26 cellular contexts compared by ENCODE assay signal in the genomic region with DNA sequence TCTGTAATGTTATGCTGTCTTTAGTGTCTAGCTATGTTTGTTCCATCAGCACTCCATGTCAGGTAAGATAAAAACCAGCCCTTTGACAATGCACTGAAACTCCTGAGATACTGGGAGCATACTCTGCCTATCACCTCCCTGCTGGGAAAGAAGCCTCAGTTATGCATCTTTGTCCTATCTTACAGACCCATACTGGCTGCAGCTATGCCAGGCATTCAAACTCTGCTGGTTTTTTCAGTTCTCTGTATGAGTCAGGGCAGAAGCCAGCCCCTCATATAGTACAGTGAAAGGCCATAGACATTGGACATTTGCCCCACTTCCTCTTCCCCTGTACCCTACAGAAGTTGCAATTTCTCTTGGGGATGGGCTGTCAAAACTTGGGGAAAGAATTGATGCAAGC.
"Had no signal": no experiment of that assay in that cellular context is flagged by ENCODE, and none has a peak within 500 bp of the region (broad histone marks: within the 10 kb centered on the region; RNA-seq: fewer than 3 reads in every experiment).

No MANE protein-coding gene starts in this region.

- H3K4me1 ChIP-seq: heart left ventricle, left lung, lower lobe of right lung, neural progenitor cell, right atrium auricular region, right lobe of liver, stomach, testis, thyroid gland, transverse colon, upper lobe of right lung had no signal

- H3K27me3 ChIP-seq: heart left ventricle, left lung, neural progenitor cell, ovary, right atrium auricular region, right lobe of liver, stomach, testis, thyroid gland, transverse colon, upper lobe of right lung had no signal

- H3K36me3 ChIP-seq: heart left ventricle, left lung, lower lobe of right lung, ovary, right atrium auricular region, right lobe of liver, stomach, thyroid gland, transverse colon, upper lobe of right lung had no signal

- H3K9me3 ChIP-seq: ovary, right lobe of liver, testis, thyroid gland, upper lobe of right lung had no signal

- H3K27ac ChIP-seq: heart left ventricle, left lung, lower lobe of right lung, neural progenitor cell, ovary, right atrium auricular region, right lobe of liver, skin epidermis, stomach, testis, thyroid gland, transverse colon, upper lobe of right lung had no signal

- H3K4me2 ChIP-seq: neural progenitor cell had no signal

- H3K9ac ChIP-seq: neural progenitor cell had no signal

- ATAC-seq: heart left ventricle; left colon; left lung; lower lobe of right lung; natural killer cell; right lobe of liver; stimulated activated naive B cell treated with anti-CD40 and anti-IgM and Interleukin-4, amounts not matched to agents 10 μg/mL and 1 μg/mL and 100 μg/mL, for 72 hours; stimulated activated naive CD8-positive, alpha-beta T cell treated with anti-CD3 and anti-CD28 coated beads, Interleukin-15, Interleukin-2, amounts not matched to agents 100 U/mL and 50 U/mL, for 24 hours; upper lobe of right lung had no signal

- DNase-seq: heart left ventricle; kidney; left colon; left lung; lower lobe of right lung; mammary epithelial cell; mesenchymal stem cell; naive B cell; natural killer cell; nephron progenitor cell; ovary; right lobe of liver; stimulated activated CD4-positive, alpha-beta T cell treated with anti-CD3 and anti-CD28 coated beads, Interleukin-12 subunit alpha, Interleukin-12 subunit beta, amount 100 ng/mL, for 4 hours; stimulated activated CD4-positive, alpha-beta T cell treated with anti-CD3 and anti-CD28 coated beads, Interleukin-15, amount 100 ng/mL, for 24 hours; stimulated activated CD4-positive, alpha-beta T cell treated with anti-CD3 and anti-CD28 coated beads, Interleukin-2, amount 100 ng/mL, for 24 hours; stimulated activated CD4-positive, alpha-beta T cell treated with anti-CD3 and anti-CD28 coated beads, Interleukin-4, amount 100 ng/mL, for 1 hour; stimulated activated naive B cell treated with anti-CD40 and anti-IgM and Interleukin-4, amounts not matched to agents 10 μg/mL and 1 μg/mL and 100 μg/mL, for 72 hours; stimulated activated naive CD8-positive, alpha-beta T cell treated with anti-CD3 and anti-CD28 coated beads, Interleukin-15, Interleukin-2, amounts not matched to agents 100 U/mL and 50 U/mL, for 24 hours; stomach; testis; thyroid gland; transverse colon; upper lobe of right lung had no signal

- H2AFZ ChIP-seq: neural progenitor cell had no signal

- H3K4me3 ChIP-seq: heart left ventricle, left lung, lower lobe of right lung, neural progenitor cell, ovary, right atrium auricular region, right lobe of liver, skin epidermis, stomach, testis, thyroid gland, transverse colon, upper lobe of right lung had no signal
